In the genomic region with DNA sequence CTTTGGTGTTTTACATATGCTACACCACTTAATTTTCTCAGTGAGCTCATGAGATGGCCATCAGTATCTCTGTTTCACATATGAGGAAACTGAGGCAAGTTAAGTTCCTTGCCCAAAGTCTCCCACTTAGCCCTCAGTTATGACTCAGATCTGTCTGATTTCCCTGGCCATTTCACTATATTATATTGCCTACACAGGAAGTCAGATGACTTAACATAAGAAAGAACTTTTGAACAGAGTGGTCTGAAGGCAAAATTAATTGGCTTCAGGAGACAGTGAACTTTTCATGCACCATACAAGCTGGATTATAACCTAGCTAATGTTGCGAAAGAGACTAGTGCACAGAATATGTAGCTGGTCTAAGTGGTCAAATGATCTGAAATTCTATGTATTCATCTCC, we compare ENCODE assay signal across 28 cellular contexts.
DNase-seq lines count a peak whose midpoint lies in the region; ATAC-seq and TF ChIP-seq lines count a peak whose summit lies in the region.
"Had no signal": no experiment of that assay in that cellular context is flagged by ENCODE, and none has a peak within 500 bp of the region (broad histone marks: within the 10 kb centered on the region; RNA-seq: fewer than 3 reads in every experiment).

No MANE protein-coding gene starts in this region.

- H4K91ac ChIP-seq in IMR-90 (ENCODE audit: insufficient read depth, low read depth, low read length) = no peak overlapping the region

- peaks cover 0 to 6% (median 0%) of the 10 kb centered on the region in 8 donors for H3K9me3 Mint-ChIP-seq in CD4-positive, alpha-beta memory T cell
- H3K9me3 Mint-ChIP-seq: endodermal cell, nephron progenitor cell had no signal

- no peak overlapping the region for H3K4me3 Mint-ChIP-seq in CD4-positive, alpha-beta memory T cell
- H3K4me3 Mint-ChIP-seq: endodermal cell, nephron progenitor cell had no signal

- no peak overlapping the region for H3K4me2 ChIP-seq in IMR-90 (ENCODE audit: low read depth, low read length)
- H3K4me2 ChIP-seq: hepatocyte, KMS-11 had no signal

- intact Hi-C loops in IMR-90 (cut with micrococcal nuclease) = loop anchor here (10.0 kb wide), 1 partner anchor 342 kb away; no protein-coding TSS in a partner anchor
- intact Hi-C loops in CD4-positive, alpha-beta memory T cell (cut with micrococcal nuclease) = no loop called here
- intact Hi-C loops in thyroid gland (cut with DNase I) = no loop called here

- no peak overlapping the region for H2AK9ac ChIP-seq in IMR-90 (replicated peaks; ENCODE audit: low read depth, low read length, poor library complexity)

- no peak overlapping the region for H3K4ac ChIP-seq in IMR-90 (ENCODE audit: low read depth, low read length)

- H3K9ac ChIP-seq in IMR-90 (ENCODE audit: low read depth, low read length) = no peak overlapping the region
- no peak overlapping the region for H3K9ac ChIP-seq in subcutaneous abdominal adipose tissue (ENCODE audit: low read length in 5 of 5)
- H3K9ac ChIP-seq: KMS-11 had no signal

- POLR2A ChIA-PET in IMR-90 (lab: Charles Lee; ENCODE audit: unreplicated experiment) = no interaction called here
- POLR2A ChIA-PET in CD4-positive, alpha-beta memory T cell (lab: Charles Lee; ENCODE audit: partially characterized antibody) = no interaction called here

- H3K9me3 ChIP-seq in IMR-90 (ENCODE audit: control insufficient read depth, insufficient read depth, low read length) (no peaks in the 10 kb centered on the region), subcutaneous abdominal adipose tissue (ENCODE audit: control insufficient read depth in 5 of 5, low read length in 5 of 5) (no peaks in the 10 kb centered on the region), thyroid gland (no peaks in the 10 kb centered on the region)
- no peaks in the 10 kb centered on the region for H3K9me3 ChIP-seq in CD4-positive, alpha-beta memory T cell (ENCODE audit: control insufficient read depth in 1 of 2, low read length in 2 of 2)
- H3K9me3 ChIP-seq: gastrocnemius medialis, MG63, testis had no signal

- H3K9me1 ChIP-seq in IMR-90 (ENCODE audit: insufficient read depth, low read length) = no peaks in the 10 kb centered on the region

- H2AK5ac ChIP-seq in IMR-90 (ENCODE audit: low read depth, low read length) = no peak overlapping the region

- H3K4me3 ChIP-seq in IMR-90 (ENCODE audit: insufficient read depth, low read depth, low read length) (no peak overlapping the region), astrocyte of the spinal cord (ENCODE audit: low read depth, low read length) (no peak overlapping the region), fibroblast of villous mesenchyme (ENCODE audit: low read depth, low read length) (no peak overlapping the region), subcutaneous abdominal adipose tissue (ENCODE audit: low read depth in 1 of 5, low read length in 5 of 5) (no peak overlapping the region), thyroid gland (replicated peaks in 1 of 3) (no peak overlapping the region)
- H3K4me3 ChIP-seq in CD4-positive, alpha-beta memory T cell (ENCODE audit: low read length in 2 of 2) = no peak overlapping the region
- H3K4me3 ChIP-seq: gastrocnemius medialis, hepatocyte, MG63, skin epidermis, testis had no signal

- WGBS in IMR-90 (ENCODE audit: extremely low coverage in 2 of 2, insufficient read length in 1 of 2), 2 experiments = no CpG with 5 or more reads among the region's 1 CpG
- WGBS in thyroid gland, 2 donors = 100% methylated on average over 1 of the region's 1 CpG

- ATAC-seq in IMR-90 (ENCODE audit: low read depth) = no peak
- ATAC-seq: activated naive CD4-positive, alpha-beta T cell treated with anti-CD3 and anti-CD28 coated beads, Interleukin-2, amount 50 U/mL, for 72 hours; esophagus mucosa; gastrocnemius medialis; left cardiac atrium had no signal

- TF ChIP-seq CTCF in IMR-90 (conservative IDR thresholded peaks at IDR 0.05; ENCODE audit: low read depth, low read length) = no peak
- no peak for TF ChIP-seq CTCF in astrocyte of the spinal cord (IDR thresholded peaks at IDR 0.05; ENCODE audit: low read depth, low read length)
- no peak for TF ChIP-seq CTCF in fibroblast of villous mesenchyme (IDR thresholded peaks at IDR 0.05; ENCODE audit: insufficient read depth, low read depth, low read length)
- TF ChIP-seq CTCF in thyroid gland (IDR thresholded peaks at IDR 0.05) = no peak

- H3K14ac ChIP-seq in IMR-90 (replicated peaks; ENCODE audit: low read depth, low read length) = no peak overlapping the region

- BruUV-seq in IMR-90 (replicated peaks; lab: Mats Ljungman, UMichigan) = no TSS peak

- dilution Hi-C loops in IMR-90 (cut with HindIII; ENCODE audit: low sequenced_read_pairs, unreplicated experiment) = no loop called here

- H3K4me1 Mint-ChIP-seq in CD4-positive, alpha-beta memory T cell = no peaks in the 10 kb centered on the region

- no peak overlapping the region for H4K5ac ChIP-seq in IMR-90 (ENCODE audit: low read depth, low read length)

- no peak overlapping the region for H4K8ac ChIP-seq in IMR-90 (ENCODE audit: low read depth in 2 of 2, low read length in 2 of 2)

- no peak overlapping the region for H3K18ac ChIP-seq in IMR-90 (ENCODE audit: low read depth, low read length)

- H3K4me1 ChIP-seq in IMR-90 (ENCODE audit: control insufficient read depth, insufficient read depth, low read length) (no peaks in the 10 kb centered on the region), subcutaneous abdominal adipose tissue (ENCODE audit: control insufficient read depth in 5 of 5, insufficient read depth in 5 of 5, low read length in 5 of 5) (peaks cover 0 to 44% (median 20%) of the 10 kb centered on the region in 5 donors), thyroid gland (peaks cover 11 to 14% of the 10 kb centered on the region in 2 donors)
- no peaks in the 10 kb centered on the region for H3K4me1 ChIP-seq in CD4-positive, alpha-beta memory T cell (ENCODE audit: insufficient read depth, low read length)
- H3K4me1 ChIP-seq: testis had no signal

- no peak overlapping the region for H2BK120ac ChIP-seq in IMR-90 (ENCODE audit: low read depth, low read length)

- no peaks in the 10 kb centered on the region for H3K36me3 ChIP-seq in IMR-90 (ENCODE audit: control insufficient read depth, insufficient read depth, low read length)
- H3K36me3 ChIP-seq in subcutaneous abdominal adipose tissue (ENCODE audit: control insufficient read depth in 5 of 5, insufficient read depth in 5 of 5, low read length in 5 of 5) = peaks cover 0 to 20% (median 2%) of the 10 kb centered on the region in 5 donors
- no peaks in the 10 kb centered on the region for H3K36me3 ChIP-seq in CD4-positive, alpha-beta memory T cell (ENCODE audit: insufficient read depth, low read length)
- no peaks in the 10 kb centered on the region for H3K36me3 ChIP-seq in thyroid gland
- H3K36me3 ChIP-seq: gastrocnemius medialis, WERI-Rb-1 had no signal

- TF ChIP-seq POLR2A in IMR-90 (IDR thresholded peaks at IDR 0.05; ENCODE audit: low read depth, low read length) (no peak), thyroid gland (IDR thresholded peaks at IDR 0.05) (no peak)

- H3K27me3 Mint-ChIP-seq in CD4-positive, alpha-beta memory T cell = no peaks in the 10 kb centered on the region

- no peak overlapping the region for H2BK5ac ChIP-seq in IMR-90 (ENCODE audit: low read depth, low read length, poor library complexity, severe bottlenecking)

- no peaks in the 10 kb centered on the region for H3K79me1 ChIP-seq in IMR-90 (ENCODE audit: low read depth in 1 of 2, low read length in 2 of 2)

- H3K27me3 ChIP-seq in IMR-90 (ENCODE audit: control insufficient read depth, insufficient read depth, low read length) = peaks cover 5% of the 10 kb centered on the region
- H3K27me3 ChIP-seq in subcutaneous abdominal adipose tissue (ENCODE audit: control insufficient read depth in 5 of 5, insufficient read depth in 4 of 5, low read length in 5 of 5) = no peaks in the 10 kb centered on the region
- no peaks in the 10 kb centered on the region for H3K27me3 ChIP-seq in CD4-positive, alpha-beta memory T cell (ENCODE audit: insufficient read depth, low read length)
- no peaks in the 10 kb centered on the region for H3K27me3 ChIP-seq in thyroid gland
- H3K27me3 ChIP-seq: gastrocnemius medialis, hepatocyte, MG63, testis had no signal

- in situ Hi-C loops in IMR-90 (cut with MboI; ENCODE audit: low sequenced_read_pairs) = no loop called here
- in situ Hi-C loops in astrocyte of the spinal cord (cut with HindIII; ENCODE audit: low sequenced_read_pairs) = no loop called here

- CTCF ChIA-PET in IMR-90 (lab: Yijun Ruan, JAX) = no interaction called here
- CTCF ChIA-PET in CD4-positive, alpha-beta memory T cell (lab: Charles Lee; ENCODE audit: partially characterized antibody) = interaction anchor here (1.2 kb wide), 1 partner anchor 21 kb away, joined by 3 read pairs; no protein-coding TSS in a partner anchor

- DNase-seq in IMR-90 (no peak), astrocyte of the spinal cord (ENCODE audit: low read depth, low spot score) (peak; percentile 28), fibroblast of villous mesenchyme (ENCODE audit: low read depth) (peak; percentile 45), NCI-H1092 treated with DMSO at 0.1 percent for 48 hours (lab: John Stamatoyannopoulos, UW) (no peak), thyroid gland (no peak)
- no peak for DNase-seq in CD4-positive, alpha-beta memory T cell
- DNase-seq: activated CD4-positive, alpha-beta T cell treated with anti-CD3 and anti-CD28 coated beads for 48 hours; activated effector memory CD4-positive, alpha-beta T cell treated with Interleukin-2 at 50 U/mL for 16 hours; anterior cingulate cortex; caudate nucleus; DMS53; endodermal cell; gastrocnemius medialis; left cardiac atrium; MG63; NCI-H2029; NCI-H524 treated with DMSO at 0.1 percent for 48 hours; nephron progenitor cell; stimulated activated naive CD4-positive, alpha-beta T cell; T1000; testis; WERI-Rb-1 had no signal

- no peak overlapping the region for H2AFZ ChIP-seq in IMR-90 (replicated peaks; ENCODE audit: low read length, poor library complexity)
- H2AFZ ChIP-seq: hepatocyte had no signal

- no peak overlapping the region for H2BK15ac ChIP-seq in IMR-90 (ENCODE audit: low read depth, low read length)

- no peak overlapping the region for H3K56ac ChIP-seq in IMR-90 (ENCODE audit: extremely low read depth, insufficient read depth, low read length)

- no peak overlapping the region for H3K27ac Mint-ChIP-seq in CD4-positive, alpha-beta memory T cell
- H3K27ac Mint-ChIP-seq: activated naive CD4-positive, alpha-beta T cell treated with anti-CD3 and anti-CD28 coated beads, Interleukin-2, amount 50 U/mL, for 72 hours; endodermal cell; nephron progenitor cell had no signal

- no peak overlapping the region for H2BK20ac ChIP-seq in IMR-90 (ENCODE audit: low read depth, low read length)

- H3K36me3 Mint-ChIP-seq in CD4-positive, alpha-beta memory T cell = no peaks in the 10 kb centered on the region
- H3K36me3 Mint-ChIP-seq: activated naive CD4-positive, alpha-beta T cell treated with anti-CD3 and anti-CD28 coated beads, Interleukin-2, amount 50 U/mL, for 72 hours had no signal

- no peak overlapping the region for H3K23ac ChIP-seq in IMR-90 (ENCODE audit: low read depth, low read length)

- no peak for TF ChIP-seq RAD21 in IMR-90 (IDR thresholded peaks at IDR 0.05; ENCODE audit: low read length)

- no peak overlapping the region for H3K27ac ChIP-seq in IMR-90 (ENCODE audit: insufficient read depth, low read length)
- peak overlapping the region; percentile 1 for H3K27ac ChIP-seq in subcutaneous abdominal adipose tissue (ENCODE audit: low read depth, low read length)
- no peak overlapping the region for H3K27ac ChIP-seq in CD4-positive, alpha-beta memory T cell (ENCODE audit: low read depth, low read length)
- H3K27ac ChIP-seq in thyroid gland = no peak overlapping the region
- H3K27ac ChIP-seq: gastrocnemius medialis, hepatocyte, KMS-11, skin epidermis, testis, WERI-Rb-1 had no signal

- H4K20me1 ChIP-seq in IMR-90 (ENCODE audit: insufficient read depth, low read length) = no peaks in the 10 kb centered on the region

Comparison
In these comparisons a context has a peak if more than half of its experiments do, and no peak if none do; other contexts are left out.
1. DNase-seq: peak in astrocyte of the spinal cord (single experiment) and fibroblast of villous mesenchyme (single experiment); none in IMR-90 (single experiment), NCI-H1092 treated with DMSO at 0.1 percent for 48 hours (single experiment), CD4-positive, alpha-beta memory T cell (0 of 5) and thyroid gland (0 of 2).